In genomic region chr1:196400478-196401453, GRCh38 we compare ENCODE assay signal across 11 cellular contexts.
A peak's percentile ranks its signal among the peaks of the same experiment; 100 is the strongest.
DNase-seq lines count a peak whose midpoint lies in the region; TF ChIP-seq lines count a peak whose summit lies in the region.
"Had no signal": no experiment of that assay in that cellular context is flagged by ENCODE, and none has a peak within 500 bp of the region (broad histone marks: within the 10 kb centered on the region; RNA-seq: fewer than 3 reads in every experiment).

No MANE protein-coding gene starts in this region.

- no peak for TF ChIP-seq EP300 in transverse colon (IDR thresholded peaks at IDR 0.05; ENCODE audit: low read depth)

- DNase-seq in DMS53 (lab: John Stamatoyannopoulos, UW) (peak; percentile 9), DMS53 treated with DMSO at 0.1 percent for 48 hours (lab: John Stamatoyannopoulos, UW; ENCODE audit: unreplicated experiment) (no peak), brain pericyte (ENCODE audit: low read depth, low spot score) (peak; percentile 66), kidney epithelial cell (ENCODE audit: low read depth) (peak; percentile 41), transverse colon (peak; percentile 8), GM13977 (ENCODE audit: low spot score) (no peak)
- DNase-seq in activated CD4-positive, alpha-beta T cell treated with anti-CD3 and anti-CD28 coated beads, Interleukin-2, amount 50 U/mL, for 48 hours, result no peak
- no peak for DNase-seq in CD4-positive, alpha-beta memory T cell
- DNase-seq: stimulated activated CD8-positive, alpha-beta memory T cell treated with anti-CD3 and anti-CD28 coated beads, Interleukin-4, amount 100 ng/mL, for 48 hours had no signal

- H3K4me3 Mint-ChIP-seq in CD4-positive, alpha-beta memory T cell, result no peak overlapping the region
- H3K4me3 Mint-ChIP-seq: IgD-negative memory B cell had no signal

- CTCF ChIA-PET in CD4-positive, alpha-beta memory T cell (lab: Charles Lee; ENCODE audit: partially characterized antibody), result no interaction called here

- H3K9me3 Mint-ChIP-seq in CD4-positive, alpha-beta memory T cell, result peaks cover 0 to 3% (median 0%) of the 10 kb centered on the region in 8 donors

- H3K27ac ChIP-seq in transverse colon, result peak overlapping the region in 2 of 4 donors; percentile 9 to 12
- no peak overlapping the region for H3K27ac ChIP-seq in CD4-positive, alpha-beta memory T cell (ENCODE audit: low read depth, low read length)
- H3K27ac ChIP-seq: 22Rv1 had no signal

- intact Hi-C loops in transverse colon (cut with DNase I; ENCODE audit: low total_unique reads), result no loop called here
- intact Hi-C loops in CD4-positive, alpha-beta memory T cell (cut with micrococcal nuclease), result no loop called here

- H3K27me3 Mint-ChIP-seq in CD4-positive, alpha-beta memory T cell, result no peaks in the 10 kb centered on the region
- H3K27me3 Mint-ChIP-seq: IgD-negative memory B cell had no signal

- TF ChIP-seq POLR2A in transverse colon (IDR thresholded peaks at IDR 0.05), result no peak

- no peak overlapping the region for H3K27ac Mint-ChIP-seq in CD4-positive, alpha-beta memory T cell
- H3K27ac Mint-ChIP-seq: IgD-negative memory B cell had no signal

- H3K27me3 ChIP-seq in kidney epithelial cell (ENCODE audit: control insufficient read depth, insufficient read depth, low read length) (no peaks in the 10 kb centered on the region), transverse colon (no peaks in the 10 kb centered on the region)
- H3K27me3 ChIP-seq in CD4-positive, alpha-beta memory T cell (ENCODE audit: insufficient read depth, low read length), result no peaks in the 10 kb centered on the region

- TF ChIP-seq CTCF in kidney epithelial cell (IDR thresholded peaks at IDR 0.05; ENCODE audit: insufficient read depth, low read length, poor library complexity, severe bottlenecking) (no peak), transverse colon (IDR thresholded peaks at IDR 0.05) (no peak), GM13977 (IDR thresholded peaks at IDR 0.05; ENCODE audit: extremely low read depth, insufficient read depth, missing control alignments) (no peak)

- no peaks in the 10 kb centered on the region for H3K36me3 ChIP-seq in kidney epithelial cell (ENCODE audit: control insufficient read depth, insufficient read depth, low read length)
- no peaks in the 10 kb centered on the region for H3K36me3 ChIP-seq in transverse colon
- H3K36me3 ChIP-seq in CD4-positive, alpha-beta memory T cell (ENCODE audit: insufficient read depth, low read length), result no peaks in the 10 kb centered on the region

- H3K9me3 ChIP-seq in transverse colon, result no peaks in the 10 kb centered on the region
- no peaks in the 10 kb centered on the region for H3K9me3 ChIP-seq in CD4-positive, alpha-beta memory T cell (ENCODE audit: control insufficient read depth in 1 of 2, low read length in 2 of 2)

- POLR2A ChIA-PET in CD4-positive, alpha-beta memory T cell (lab: Charles Lee; ENCODE audit: partially characterized antibody), result no interaction called here

- H3K4me3 ChIP-seq in kidney epithelial cell (ENCODE audit: low read depth, low read length) (no peak overlapping the region), transverse colon (no peak overlapping the region)
- no peak overlapping the region for H3K4me3 ChIP-seq in CD4-positive, alpha-beta memory T cell (ENCODE audit: low read length in 2 of 2)

- in situ Hi-C loops in transverse colon (cut with MboI; ENCODE audit: low pct_ligation_motif_present in 1 of 4, low pct_unique_long_range_greater_than_20kb in 1 of 4, low sequenced_read_pairs in 3 of 4), result no loop called here
- in situ Hi-C loops in GM13977 (cut with MboI; ENCODE audit: low pct_unique_long_range_greater_than_20kb, low sequenced_read_pairs, unreplicated experiment), result no loop called here

- H3K36me3 Mint-ChIP-seq in CD4-positive, alpha-beta memory T cell, result no peaks in the 10 kb centered on the region
- H3K36me3 Mint-ChIP-seq: IgD-negative memory B cell had no signal

- no peaks in the 10 kb centered on the region for H3K4me1 Mint-ChIP-seq in CD4-positive, alpha-beta memory T cell
- H3K4me1 Mint-ChIP-seq: IgD-negative memory B cell had no signal

- WGBS in transverse colon (ENCODE audit: low coverage in 1 of 2), 2 donors, result 60 to 62% methylated on average over 7 of the region's 7 CpGs

- no peaks in the 10 kb centered on the region for H3K4me1 ChIP-seq in transverse colon
- H3K4me1 ChIP-seq in CD4-positive, alpha-beta memory T cell (ENCODE audit: insufficient read depth, low read length), result no peaks in the 10 kb centered on the region

Comparison
In these comparisons a context has a peak if more than half of its experiments do, and no peak if none do; other contexts are left out.
1. DNase-seq: peak in DMS53 (single experiment), brain pericyte (single experiment), kidney epithelial cell (single experiment) and transverse colon (single experiment); none in DMS53 treated with DMSO at 0.1 percent for 48 hours (single experiment), activated CD4-positive, alpha-beta T cell treated with anti-CD3 and anti-CD28 coated beads, Interleukin-2, amount 50 U/mL, for 48 hours (0 of 2), GM13977 (single experiment) and CD4-positive, alpha-beta memory T cell (0 of 5).